ENCODE assay signal across 1 cellular context in the genomic region with DNA sequence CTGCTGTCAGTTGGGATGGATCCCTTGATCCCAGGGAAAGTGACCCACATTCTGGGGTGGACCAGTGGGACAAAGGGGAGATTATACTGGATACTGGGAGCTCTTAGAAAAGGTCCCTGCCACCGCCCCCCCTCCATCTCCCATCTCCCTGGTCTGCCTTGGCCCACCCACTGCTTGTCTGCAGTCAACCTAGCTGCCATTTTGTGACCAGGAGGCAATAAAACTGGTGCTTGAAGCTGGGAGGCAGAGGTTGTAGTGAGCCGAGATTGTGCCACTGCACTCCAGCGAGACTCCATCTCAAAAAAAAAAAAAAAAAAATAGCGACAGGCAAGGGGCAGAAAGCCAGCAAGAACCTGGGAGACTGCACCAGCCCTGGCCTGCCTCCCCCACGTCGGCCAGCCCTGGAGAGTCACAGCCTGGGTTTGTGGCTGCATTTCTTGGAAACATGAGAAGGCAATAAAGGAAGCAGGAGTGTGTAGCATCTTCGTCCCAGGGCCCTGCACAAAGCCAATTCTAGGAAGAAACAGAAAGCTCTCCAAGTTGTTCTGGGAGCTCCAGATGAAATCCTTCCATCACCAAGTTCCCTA.
A peak's percentile ranks its signal among the peaks of the same experiment; 100 is the strongest.
TF ChIP-seq lines count a peak whose summit lies in the region.

No MANE protein-coding gene starts in this region.

TF ChIP-seq in K562, 482 proteins besides CTCF, POLR2A, EP300 and RAD21 (continued from another document and continues in another):
- TF ChIP-seq SUPT5H (IDR thresholded peaks at IDR 0.05) (no peak), SAFB (IDR thresholded peaks at IDR 0.05; ENCODE audit: borderline replicate concordance, low read depth, low read length) (no peak), ZNF699 (CRISPR knock-in tag; IDR thresholded peaks at IDR 0.05; ENCODE audit: insufficient replicate concordance) (no peak), ZNF75A (CRISPR knock-in tag; IDR thresholded peaks at IDR 0.05) (no peak), RNF2 (IDR thresholded peaks at IDR 0.05) (no peak; the same call in 1 of the 2 replicates), SRSF9 (IDR thresholded peaks at IDR 0.05; ENCODE audit: borderline replicate concordance, low read depth, low read length) (no peak), NCOA1 (IDR thresholded peaks at IDR 0.05; ENCODE audit: low read depth) (no peak), KLF13 (tag; IDR thresholded peaks at IDR 0.05; ENCODE audit: borderline replicate concordance, low read depth) (no peak), GTF2A2 (tag; IDR thresholded peaks at IDR 0.05) (no peak), STAG1 (CRISPR knock-in tag; IDR thresholded peaks at IDR 0.05; ENCODE audit: borderline replicate concordance) (no peak), DACH1 (IDR thresholded peaks at IDR 0.05; ENCODE audit: partially characterized antibody) (no peak), DDX20 (tag; IDR thresholded peaks at IDR 0.05; ENCODE audit: low read depth) (no peak), CBX8 (IDR thresholded peaks at IDR 0.05; ENCODE audit: borderline replicate concordance, extremely low read depth, low read depth, low read length, poor library complexity, severe bottlenecking) (no peak), GABPB2 (CRISPR knock-in tag; conservative IDR thresholded peaks at IDR 0.05) (no peak), ZNF830 (CRISPR knock-in tag; IDR thresholded peaks at IDR 0.05) (no peak), GTF2E2 (tag; IDR thresholded peaks at IDR 0.05) (no peak), ZNF23 (CRISPR knock-in tag; IDR thresholded peaks at IDR 0.05) (no peak), MTF1 (CRISPR knock-in tag; IDR thresholded peaks at IDR 0.05; ENCODE audit: borderline replicate concordance) (no peak), HNRNPL (IDR thresholded peaks at IDR 0.05; ENCODE audit: low read depth, low read length) (no peak), ZNF174 (CRISPR knock-in tag; IDR thresholded peaks at IDR 0.05) (no peak), RBM39 (optimal IDR thresholded peaks at IDR 0.05; ENCODE audit: low read depth, low read length) (no peak), XRCC5 (IDR thresholded peaks at IDR 0.05; ENCODE audit: low read depth, low read length) (no peak), GTF2F1 (IDR thresholded peaks at IDR 0.05; ENCODE audit: low read depth, low read length) (no peak), XRCC3 (IDR thresholded peaks at IDR 0.05) (no peak), JUN (IDR thresholded peaks at IDR 0.05; ENCODE audit: borderline replicate concordance, low read depth, low read length) (0 out of 2 replicates have a peak, but pooled peaks have one; percentile 12), JUN (CRISPR knock-in tag; IDR thresholded peaks at IDR 0.05; ENCODE audit: borderline replicate concordance) (no peak), NFIX (CRISPR knock-in tag; IDR thresholded peaks at IDR 0.05; ENCODE audit: low read depth) (no peak), TEAD1 (CRISPR knock-in tag; IDR thresholded peaks at IDR 0.05) (no peak), SMARCE1 (IDR thresholded peaks at IDR 0.05) (peak; percentile 78), TAF15 (IDR thresholded peaks at IDR 0.05; ENCODE audit: low read depth, low read length) (no peak), MXI1 (IDR thresholded peaks at IDR 0.05; ENCODE audit: low read depth, low read length) (no peak), GABPA (tag; conservative IDR thresholded peaks at IDR 0.05; ENCODE audit: low read depth) (no peak), YBX1 (IDR thresholded peaks at IDR 0.05) (no peak), PHF21A (IDR thresholded peaks at IDR 0.05; ENCODE audit: borderline replicate concordance, low read depth) (peak; percentile 59; the same call in 1 of the 2 replicates), NR3C1 (CRISPR knock-in tag; IDR thresholded peaks at IDR 0.05) (no peak), ZFP30 (CRISPR knock-in tag; IDR thresholded peaks at IDR 0.05; ENCODE audit: borderline replicate concordance) (no peak), XRCC4 (IDR thresholded peaks at IDR 0.05; ENCODE audit: extremely low read depth, insufficient read depth, insufficient read length) (no peak), RFX1 (IDR thresholded peaks at IDR 0.05) (no peak), SMARCA5 (IDR thresholded peaks at IDR 0.05) (no peak; the same call in 1 of the 2 replicates), ZSCAN29 (IDR thresholded peaks at IDR 0.05) (no peak), PTTG1 (tag; IDR thresholded peaks at IDR 0.05; ENCODE audit: low read depth) (no peak), ZNF696 (CRISPR knock-in tag; conservative IDR thresholded peaks at IDR 0.05) (no peak), JUND (IDR thresholded peaks at IDR 0.05; ENCODE audit: borderline replicate concordance, low read depth, low read length) (peak; percentile 77; the same call in 1 of the 2 replicates), JUND (tag; IDR thresholded peaks at IDR 0.05; ENCODE audit: borderline replicate concordance, low read depth, low read length) (peak; percentile 48; the same call in 1 of the 3 replicates)
- TF ChIP-seq, protein P1, sequence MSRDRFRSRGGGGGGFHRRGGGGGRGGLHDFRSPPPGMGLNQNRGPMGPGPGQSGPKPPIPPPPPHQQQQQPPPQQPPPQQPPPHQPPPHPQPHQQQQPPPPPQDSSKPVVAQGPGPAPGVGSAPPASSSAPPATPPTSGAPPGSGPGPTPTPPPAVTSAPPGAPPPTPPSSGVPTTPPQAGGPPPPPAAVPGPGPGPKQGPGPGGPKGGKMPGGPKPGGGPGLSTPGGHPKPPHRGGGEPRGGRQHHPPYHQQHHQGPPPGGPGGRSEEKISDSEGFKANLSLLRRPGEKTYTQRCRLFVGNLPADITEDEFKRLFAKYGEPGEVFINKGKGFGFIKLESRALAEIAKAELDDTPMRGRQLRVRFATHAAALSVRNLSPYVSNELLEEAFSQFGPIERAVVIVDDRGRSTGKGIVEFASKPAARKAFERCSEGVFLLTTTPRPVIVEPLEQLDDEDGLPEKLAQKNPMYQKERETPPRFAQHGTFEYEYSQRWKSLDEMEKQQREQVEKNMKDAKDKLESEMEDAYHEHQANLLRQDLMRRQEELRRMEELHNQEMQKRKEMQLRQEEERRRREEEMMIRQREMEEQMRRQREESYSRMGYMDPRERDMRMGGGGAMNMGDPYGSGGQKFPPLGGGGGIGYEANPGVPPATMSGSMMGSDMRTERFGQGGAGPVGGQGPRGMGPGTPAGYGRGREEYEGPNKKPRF (IDR thresholded peaks at IDR 0.05; ENCODE audit: low read depth, low read length): no peak
- TF ChIP-seq, protein P2, sequence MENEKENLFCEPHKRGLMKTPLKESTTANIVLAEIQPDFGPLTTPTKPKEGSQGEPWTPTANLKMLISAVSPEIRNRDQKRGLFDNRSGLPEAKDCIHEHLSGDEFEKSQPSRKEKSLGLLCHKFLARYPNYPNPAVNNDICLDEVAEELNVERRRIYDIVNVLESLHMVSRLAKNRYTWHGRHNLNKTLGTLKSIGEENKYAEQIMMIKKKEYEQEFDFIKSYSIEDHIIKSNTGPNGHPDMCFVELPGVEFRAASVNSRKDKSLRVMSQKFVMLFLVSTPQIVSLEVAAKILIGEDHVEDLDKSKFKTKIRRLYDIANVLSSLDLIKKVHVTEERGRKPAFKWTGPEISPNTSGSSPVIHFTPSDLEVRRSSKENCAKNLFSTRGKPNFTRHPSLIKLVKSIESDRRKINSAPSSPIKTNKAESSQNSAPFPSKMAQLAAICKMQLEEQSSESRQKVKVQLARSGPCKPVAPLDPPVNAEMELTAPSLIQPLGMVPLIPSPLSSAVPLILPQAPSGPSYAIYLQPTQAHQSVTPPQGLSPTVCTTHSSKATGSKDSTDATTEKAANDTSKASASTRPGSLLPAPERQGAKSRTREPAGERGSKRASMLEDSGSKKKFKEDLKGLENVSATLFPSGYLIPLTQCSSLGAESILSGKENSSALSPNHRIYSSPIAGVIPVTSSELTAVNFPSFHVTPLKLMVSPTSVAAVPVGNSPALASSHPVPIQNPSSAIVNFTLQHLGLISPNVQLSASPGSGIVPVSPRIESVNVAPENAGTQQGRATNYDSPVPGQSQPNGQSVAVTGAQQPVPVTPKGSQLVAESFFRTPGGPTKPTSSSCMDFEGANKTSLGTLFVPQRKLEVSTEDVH (IDR thresholded peaks at IDR 0.05; ENCODE audit: low read depth, partially characterized antibody): no peak
- TF ChIP-seq, protein P3, sequence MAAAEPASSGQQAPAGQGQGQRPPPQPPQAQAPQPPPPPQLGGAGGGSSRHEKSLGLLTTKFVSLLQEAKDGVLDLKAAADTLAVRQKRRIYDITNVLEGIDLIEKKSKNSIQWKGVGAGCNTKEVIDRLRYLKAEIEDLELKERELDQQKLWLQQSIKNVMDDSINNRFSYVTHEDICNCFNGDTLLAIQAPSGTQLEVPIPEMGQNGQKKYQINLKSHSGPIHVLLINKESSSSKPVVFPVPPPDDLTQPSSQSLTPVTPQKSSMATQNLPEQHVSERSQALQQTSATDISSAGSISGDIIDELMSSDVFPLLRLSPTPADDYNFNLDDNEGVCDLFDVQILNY (CRISPR knock-in tag; IDR thresholded peaks at IDR 0.05): no peak
- TF ChIP-seq, protein P4, sequence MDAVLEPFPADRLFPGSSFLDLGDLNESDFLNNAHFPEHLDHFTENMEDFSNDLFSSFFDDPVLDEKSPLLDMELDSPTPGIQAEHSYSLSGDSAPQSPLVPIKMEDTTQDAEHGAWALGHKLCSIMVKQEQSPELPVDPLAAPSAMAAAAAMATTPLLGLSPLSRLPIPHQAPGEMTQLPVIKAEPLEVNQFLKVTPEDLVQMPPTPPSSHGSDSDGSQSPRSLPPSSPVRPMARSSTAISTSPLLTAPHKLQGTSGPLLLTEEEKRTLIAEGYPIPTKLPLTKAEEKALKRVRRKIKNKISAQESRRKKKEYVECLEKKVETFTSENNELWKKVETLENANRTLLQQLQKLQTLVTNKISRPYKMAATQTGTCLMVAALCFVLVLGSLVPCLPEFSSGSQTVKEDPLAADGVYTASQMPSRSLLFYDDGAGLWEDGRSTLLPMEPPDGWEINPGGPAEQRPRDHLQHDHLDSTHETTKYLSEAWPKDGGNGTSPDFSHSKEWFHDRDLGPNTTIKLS (IDR thresholded peaks at IDR 0.05; ENCODE audit: borderline replicate concordance, low read depth): no peak
- TF ChIP-seq, protein P5, sequence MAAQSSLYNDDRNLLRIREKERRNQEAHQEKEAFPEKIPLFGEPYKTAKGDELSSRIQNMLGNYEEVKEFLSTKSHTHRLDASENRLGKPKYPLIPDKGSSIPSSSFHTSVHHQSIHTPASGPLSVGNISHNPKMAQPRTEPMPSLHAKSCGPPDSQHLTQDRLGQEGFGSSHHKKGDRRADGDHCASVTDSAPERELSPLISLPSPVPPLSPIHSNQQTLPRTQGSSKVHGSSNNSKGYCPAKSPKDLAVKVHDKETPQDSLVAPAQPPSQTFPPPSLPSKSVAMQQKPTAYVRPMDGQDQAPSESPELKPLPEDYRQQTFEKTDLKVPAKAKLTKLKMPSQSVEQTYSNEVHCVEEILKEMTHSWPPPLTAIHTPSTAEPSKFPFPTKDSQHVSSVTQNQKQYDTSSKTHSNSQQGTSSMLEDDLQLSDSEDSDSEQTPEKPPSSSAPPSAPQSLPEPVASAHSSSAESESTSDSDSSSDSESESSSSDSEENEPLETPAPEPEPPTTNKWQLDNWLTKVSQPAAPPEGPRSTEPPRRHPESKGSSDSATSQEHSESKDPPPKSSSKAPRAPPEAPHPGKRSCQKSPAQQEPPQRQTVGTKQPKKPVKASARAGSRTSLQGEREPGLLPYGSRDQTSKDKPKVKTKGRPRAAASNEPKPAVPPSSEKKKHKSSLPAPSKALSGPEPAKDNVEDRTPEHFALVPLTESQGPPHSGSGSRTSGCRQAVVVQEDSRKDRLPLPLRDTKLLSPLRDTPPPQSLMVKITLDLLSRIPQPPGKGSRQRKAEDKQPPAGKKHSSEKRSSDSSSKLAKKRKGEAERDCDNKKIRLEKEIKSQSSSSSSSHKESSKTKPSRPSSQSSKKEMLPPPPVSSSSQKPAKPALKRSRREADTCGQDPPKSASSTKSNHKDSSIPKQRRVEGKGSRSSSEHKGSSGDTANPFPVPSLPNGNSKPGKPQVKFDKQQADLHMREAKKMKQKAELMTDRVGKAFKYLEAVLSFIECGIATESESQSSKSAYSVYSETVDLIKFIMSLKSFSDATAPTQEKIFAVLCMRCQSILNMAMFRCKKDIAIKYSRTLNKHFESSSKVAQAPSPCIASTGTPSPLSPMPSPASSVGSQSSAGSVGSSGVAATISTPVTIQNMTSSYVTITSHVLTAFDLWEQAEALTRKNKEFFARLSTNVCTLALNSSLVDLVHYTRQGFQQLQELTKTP (IDR thresholded peaks at IDR 0.05; ENCODE audit: low read depth in 1 of 2, partially characterized antibody in 2 of 2): no peak
- TF ChIP-seq, protein P6, sequence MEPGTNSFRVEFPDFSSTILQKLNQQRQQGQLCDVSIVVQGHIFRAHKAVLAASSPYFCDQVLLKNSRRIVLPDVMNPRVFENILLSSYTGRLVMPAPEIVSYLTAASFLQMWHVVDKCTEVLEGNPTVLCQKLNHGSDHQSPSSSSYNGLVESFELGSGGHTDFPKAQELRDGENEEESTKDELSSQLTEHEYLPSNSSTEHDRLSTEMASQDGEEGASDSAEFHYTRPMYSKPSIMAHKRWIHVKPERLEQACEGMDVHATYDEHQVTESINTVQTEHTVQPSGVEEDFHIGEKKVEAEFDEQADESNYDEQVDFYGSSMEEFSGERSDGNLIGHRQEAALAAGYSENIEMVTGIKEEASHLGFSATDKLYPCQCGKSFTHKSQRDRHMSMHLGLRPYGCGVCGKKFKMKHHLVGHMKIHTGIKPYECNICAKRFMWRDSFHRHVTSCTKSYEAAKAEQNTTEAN (CRISPR knock-in tag; IDR thresholded peaks at IDR 0.05): no peak
- TF ChIP-seq, protein P7, sequence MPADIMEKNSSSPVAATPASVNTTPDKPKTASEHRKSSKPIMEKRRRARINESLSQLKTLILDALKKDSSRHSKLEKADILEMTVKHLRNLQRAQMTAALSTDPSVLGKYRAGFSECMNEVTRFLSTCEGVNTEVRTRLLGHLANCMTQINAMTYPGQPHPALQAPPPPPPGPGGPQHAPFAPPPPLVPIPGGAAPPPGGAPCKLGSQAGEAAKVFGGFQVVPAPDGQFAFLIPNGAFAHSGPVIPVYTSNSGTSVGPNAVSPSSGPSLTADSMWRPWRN (IDR thresholded peaks at IDR 0.05; ENCODE audit: low read depth): 0 out of 2 replicates have a peak, but pooled peaks have one; percentile 20
- TF ChIP-seq, protein P8, sequence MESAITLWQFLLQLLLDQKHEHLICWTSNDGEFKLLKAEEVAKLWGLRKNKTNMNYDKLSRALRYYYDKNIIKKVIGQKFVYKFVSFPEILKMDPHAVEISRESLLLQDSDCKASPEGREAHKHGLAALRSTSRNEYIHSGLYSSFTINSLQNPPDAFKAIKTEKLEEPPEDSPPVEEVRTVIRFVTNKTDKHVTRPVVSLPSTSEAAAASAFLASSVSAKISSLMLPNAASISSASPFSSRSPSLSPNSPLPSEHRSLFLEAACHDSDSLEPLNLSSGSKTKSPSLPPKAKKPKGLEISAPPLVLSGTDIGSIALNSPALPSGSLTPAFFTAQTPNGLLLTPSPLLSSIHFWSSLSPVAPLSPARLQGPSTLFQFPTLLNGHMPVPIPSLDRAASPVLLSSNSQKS (CRISPR knock-in tag; IDR thresholded peaks at IDR 0.05): no peak
- TF ChIP-seq, protein P9, sequence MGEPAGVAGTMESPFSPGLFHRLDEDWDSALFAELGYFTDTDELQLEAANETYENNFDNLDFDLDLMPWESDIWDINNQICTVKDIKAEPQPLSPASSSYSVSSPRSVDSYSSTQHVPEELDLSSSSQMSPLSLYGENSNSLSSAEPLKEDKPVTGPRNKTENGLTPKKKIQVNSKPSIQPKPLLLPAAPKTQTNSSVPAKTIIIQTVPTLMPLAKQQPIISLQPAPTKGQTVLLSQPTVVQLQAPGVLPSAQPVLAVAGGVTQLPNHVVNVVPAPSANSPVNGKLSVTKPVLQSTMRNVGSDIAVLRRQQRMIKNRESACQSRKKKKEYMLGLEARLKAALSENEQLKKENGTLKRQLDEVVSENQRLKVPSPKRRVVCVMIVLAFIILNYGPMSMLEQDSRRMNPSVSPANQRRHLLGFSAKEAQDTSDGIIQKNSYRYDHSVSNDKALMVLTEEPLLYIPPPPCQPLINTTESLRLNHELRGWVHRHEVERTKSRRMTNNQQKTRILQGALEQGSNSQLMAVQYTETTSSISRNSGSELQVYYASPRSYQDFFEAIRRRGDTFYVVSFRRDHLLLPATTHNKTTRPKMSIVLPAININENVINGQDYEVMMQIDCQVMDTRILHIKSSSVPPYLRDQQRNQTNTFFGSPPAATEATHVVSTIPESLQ (CRISPR knock-in tag; IDR thresholded peaks at IDR 0.05): no peak
